ENCODE assay signal across 1 cellular context in the genomic region with DNA sequence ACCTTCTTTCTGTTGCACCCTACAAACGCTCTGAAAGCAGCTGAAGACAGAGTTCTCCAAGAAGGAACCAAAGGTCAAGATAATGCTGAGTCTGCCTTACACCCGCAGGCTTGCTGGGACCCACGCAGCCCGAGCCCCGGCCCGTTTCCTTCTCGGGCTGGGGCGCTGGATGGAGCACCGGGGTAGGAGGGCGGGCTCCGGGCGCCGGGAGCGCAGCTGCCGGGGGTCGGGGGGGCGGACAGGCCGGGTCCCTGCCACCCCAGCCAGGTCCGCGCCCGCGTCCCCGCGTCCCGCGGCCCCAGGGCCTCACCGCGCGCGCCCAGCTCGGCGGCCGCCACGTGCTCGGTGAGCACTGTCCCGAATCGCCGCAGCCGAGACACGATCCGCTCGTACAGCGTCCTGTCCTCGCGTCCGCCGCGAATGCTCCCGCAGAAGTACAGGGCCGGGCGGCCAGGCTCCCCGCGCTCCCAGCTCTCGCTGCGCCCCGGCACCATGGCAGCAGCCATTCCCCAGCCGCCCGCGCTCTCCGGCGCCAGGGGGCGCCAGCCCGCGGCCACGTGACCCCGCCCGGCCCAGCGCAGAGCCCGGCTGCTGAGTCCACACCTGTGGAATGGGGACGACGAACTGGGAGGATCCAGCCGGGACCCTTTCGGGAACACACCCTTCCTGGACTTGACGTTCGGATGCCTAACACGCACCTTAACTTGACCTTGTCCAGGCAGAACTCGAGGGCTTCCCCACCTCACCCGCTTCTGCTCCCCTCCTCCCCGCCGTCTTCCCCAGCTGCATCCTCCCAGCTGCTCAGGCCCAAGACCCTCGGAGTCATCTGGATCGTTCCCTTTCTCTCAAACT.
TF ChIP-seq lines count a peak whose summit lies in the region.

A gene with protein sequence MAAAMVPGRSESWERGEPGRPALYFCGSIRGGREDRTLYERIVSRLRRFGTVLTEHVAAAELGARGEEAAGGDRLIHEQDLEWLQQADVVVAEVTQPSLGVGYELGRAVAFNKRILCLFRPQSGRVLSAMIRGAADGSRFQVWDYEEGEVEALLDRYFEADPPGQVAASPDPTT (minus strand): TSS at position 531 of the 852 bp plus-strand sequence. CDS start 25 bp downstream, at position 506.

TF ChIP-seq in HepG2, 621 proteins besides CTCF, POLR2A, EP300 and RAD21 (continued from another document and continues in another):
- TF ChIP-seq, protein P1, sequence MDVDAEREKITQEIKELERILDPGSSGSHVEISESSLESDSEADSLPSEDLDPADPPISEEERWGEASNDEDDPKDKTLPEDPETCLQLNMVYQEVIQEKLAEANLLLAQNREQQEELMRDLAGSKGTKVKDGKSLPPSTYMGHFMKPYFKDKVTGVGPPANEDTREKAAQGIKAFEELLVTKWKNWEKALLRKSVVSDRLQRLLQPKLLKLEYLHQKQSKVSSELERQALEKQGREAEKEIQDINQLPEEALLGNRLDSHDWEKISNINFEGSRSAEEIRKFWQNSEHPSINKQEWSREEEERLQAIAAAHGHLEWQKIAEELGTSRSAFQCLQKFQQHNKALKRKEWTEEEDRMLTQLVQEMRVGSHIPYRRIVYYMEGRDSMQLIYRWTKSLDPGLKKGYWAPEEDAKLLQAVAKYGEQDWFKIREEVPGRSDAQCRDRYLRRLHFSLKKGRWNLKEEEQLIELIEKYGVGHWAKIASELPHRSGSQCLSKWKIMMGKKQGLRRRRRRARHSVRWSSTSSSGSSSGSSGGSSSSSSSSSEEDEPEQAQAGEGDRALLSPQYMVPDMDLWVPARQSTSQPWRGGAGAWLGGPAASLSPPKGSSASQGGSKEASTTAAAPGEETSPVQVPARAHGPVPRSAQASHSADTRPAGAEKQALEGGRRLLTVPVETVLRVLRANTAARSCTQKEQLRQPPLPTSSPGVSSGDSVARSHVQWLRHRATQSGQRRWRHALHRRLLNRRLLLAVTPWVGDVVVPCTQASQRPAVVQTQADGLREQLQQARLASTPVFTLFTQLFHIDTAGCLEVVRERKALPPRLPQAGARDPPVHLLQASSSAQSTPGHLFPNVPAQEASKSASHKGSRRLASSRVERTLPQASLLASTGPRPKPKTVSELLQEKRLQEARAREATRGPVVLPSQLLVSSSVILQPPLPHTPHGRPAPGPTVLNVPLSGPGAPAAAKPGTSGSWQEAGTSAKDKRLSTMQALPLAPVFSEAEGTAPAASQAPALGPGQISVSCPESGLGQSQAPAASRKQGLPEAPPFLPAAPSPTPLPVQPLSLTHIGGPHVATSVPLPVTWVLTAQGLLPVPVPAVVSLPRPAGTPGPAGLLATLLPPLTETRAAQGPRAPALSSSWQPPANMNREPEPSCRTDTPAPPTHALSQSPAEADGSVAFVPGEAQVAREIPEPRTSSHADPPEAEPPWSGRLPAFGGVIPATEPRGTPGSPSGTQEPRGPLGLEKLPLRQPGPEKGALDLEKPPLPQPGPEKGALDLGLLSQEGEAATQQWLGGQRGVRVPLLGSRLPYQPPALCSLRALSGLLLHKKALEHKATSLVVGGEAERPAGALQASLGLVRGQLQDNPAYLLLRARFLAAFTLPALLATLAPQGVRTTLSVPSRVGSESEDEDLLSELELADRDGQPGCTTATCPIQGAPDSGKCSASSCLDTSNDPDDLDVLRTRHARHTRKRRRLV (CRISPR knock-in tag; IDR thresholded peaks at IDR 0.05): no peak
- TF ChIP-seq, protein P2, sequence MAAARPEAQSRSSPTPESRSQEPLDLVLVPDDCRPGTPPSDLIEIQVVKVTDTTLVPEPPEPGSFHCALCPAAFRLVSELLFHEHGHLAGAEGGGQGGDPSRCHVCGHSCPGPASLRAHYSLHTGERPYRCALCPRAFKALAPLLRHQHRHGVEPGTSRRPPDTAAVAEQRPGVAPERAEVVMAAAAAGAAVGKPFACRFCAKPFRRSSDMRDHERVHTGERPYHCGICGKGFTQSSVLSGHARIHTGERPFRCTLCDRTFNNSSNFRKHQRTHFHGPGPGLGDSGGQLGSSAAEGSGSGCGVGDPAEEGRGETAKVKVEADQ (CRISPR knock-in tag; IDR thresholded peaks at IDR 0.05; ENCODE audit: borderline replicate concordance): no peak; the same call in 1 of the 2 replicates
- TF ChIP-seq YEATS4 (CRISPR knock-in tag; IDR thresholded peaks at IDR 0.05; ENCODE audit: borderline replicate concordance) (peak; percentile 100), HNF4G (IDR thresholded peaks at IDR 0.05; ENCODE audit: borderline replicate concordance, low read depth, low read length) (peak; percentile 23; the same call in 1 of the 2 replicates), HNF4G (CRISPR knock-in tag; IDR thresholded peaks at IDR 0.05; ENCODE audit: borderline replicate concordance, low read depth) (peak; percentile 41; the same call in 1 of the 2 replicates), NONO (IDR thresholded peaks at IDR 0.05) (no peak), NONO (CRISPR knock-in tag; conservative IDR thresholded peaks at IDR 0.05) (peak; percentile 96), HDAC1 (CRISPR knock-in tag; IDR thresholded peaks at IDR 0.05) (no peak; the same call in none of the 2 replicates), ZNF558 (CRISPR knock-in tag; IDR thresholded peaks at IDR 0.05; ENCODE audit: borderline replicate concordance) (peak; percentile 21; the same call in 1 of the 2 replicates), ZNF225 (CRISPR knock-in tag; IDR thresholded peaks at IDR 0.05) (peak; percentile 73; the same call in 1 of the 2 replicates), EED (CRISPR knock-in tag; IDR thresholded peaks at IDR 0.05) (peak; percentile 91), ZNF10 (CRISPR knock-in tag; IDR thresholded peaks at IDR 0.05; ENCODE audit: borderline replicate concordance, low read depth) (no peak), TAF15 (IDR thresholded peaks at IDR 0.05; ENCODE audit: low read depth, low read length, poor library complexity, severe bottlenecking) (peak; percentile 79), ZNF724P (CRISPR knock-in tag; IDR thresholded peaks at IDR 0.05; ENCODE audit: borderline replicate concordance) (peak; percentile 95), MEIS2 (CRISPR knock-in tag; IDR thresholded peaks at IDR 0.05) (peak; percentile 89), KAT7 (CRISPR knock-in tag; IDR thresholded peaks at IDR 0.05; ENCODE audit: borderline replicate concordance) (peak; percentile 88; the same call in 1 of the 2 replicates), JARID2 (CRISPR knock-in tag; IDR thresholded peaks at IDR 0.05; ENCODE audit: insufficient replicate concordance) (no peak), ZNF331 (CRISPR knock-in tag; IDR thresholded peaks at IDR 0.05) (peak; percentile 87), NFIB (CRISPR knock-in tag; IDR thresholded peaks at IDR 0.05; ENCODE audit: borderline replicate concordance) (no peak), ZKSCAN5 (CRISPR knock-in tag; IDR thresholded peaks at IDR 0.05) (no peak)
- TF ChIP-seq, protein P3, sequence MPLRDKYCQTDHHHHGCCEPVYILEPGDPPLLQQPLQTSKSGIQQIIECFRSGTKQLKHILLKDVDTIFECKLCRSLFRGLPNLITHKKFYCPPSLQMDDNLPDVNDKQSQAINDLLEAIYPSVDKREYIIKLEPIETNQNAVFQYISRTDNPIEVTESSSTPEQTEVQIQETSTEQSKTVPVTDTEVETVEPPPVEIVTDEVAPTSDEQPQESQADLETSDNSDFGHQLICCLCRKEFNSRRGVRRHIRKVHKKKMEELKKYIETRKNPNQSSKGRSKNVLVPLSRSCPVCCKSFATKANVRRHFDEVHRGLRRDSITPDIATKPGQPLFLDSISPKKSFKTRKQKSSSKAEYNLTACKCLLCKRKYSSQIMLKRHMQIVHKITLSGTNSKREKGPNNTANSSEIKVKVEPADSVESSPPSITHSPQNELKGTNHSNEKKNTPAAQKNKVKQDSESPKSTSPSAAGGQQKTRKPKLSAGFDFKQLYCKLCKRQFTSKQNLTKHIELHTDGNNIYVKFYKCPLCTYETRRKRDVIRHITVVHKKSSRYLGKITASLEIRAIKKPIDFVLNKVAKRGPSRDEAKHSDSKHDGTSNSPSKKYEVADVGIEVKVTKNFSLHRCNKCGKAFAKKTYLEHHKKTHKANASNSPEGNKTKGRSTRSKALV (CRISPR knock-in tag; IDR thresholded peaks at IDR 0.05): peak; percentile 94
- TF ChIP-seq, protein P4, sequence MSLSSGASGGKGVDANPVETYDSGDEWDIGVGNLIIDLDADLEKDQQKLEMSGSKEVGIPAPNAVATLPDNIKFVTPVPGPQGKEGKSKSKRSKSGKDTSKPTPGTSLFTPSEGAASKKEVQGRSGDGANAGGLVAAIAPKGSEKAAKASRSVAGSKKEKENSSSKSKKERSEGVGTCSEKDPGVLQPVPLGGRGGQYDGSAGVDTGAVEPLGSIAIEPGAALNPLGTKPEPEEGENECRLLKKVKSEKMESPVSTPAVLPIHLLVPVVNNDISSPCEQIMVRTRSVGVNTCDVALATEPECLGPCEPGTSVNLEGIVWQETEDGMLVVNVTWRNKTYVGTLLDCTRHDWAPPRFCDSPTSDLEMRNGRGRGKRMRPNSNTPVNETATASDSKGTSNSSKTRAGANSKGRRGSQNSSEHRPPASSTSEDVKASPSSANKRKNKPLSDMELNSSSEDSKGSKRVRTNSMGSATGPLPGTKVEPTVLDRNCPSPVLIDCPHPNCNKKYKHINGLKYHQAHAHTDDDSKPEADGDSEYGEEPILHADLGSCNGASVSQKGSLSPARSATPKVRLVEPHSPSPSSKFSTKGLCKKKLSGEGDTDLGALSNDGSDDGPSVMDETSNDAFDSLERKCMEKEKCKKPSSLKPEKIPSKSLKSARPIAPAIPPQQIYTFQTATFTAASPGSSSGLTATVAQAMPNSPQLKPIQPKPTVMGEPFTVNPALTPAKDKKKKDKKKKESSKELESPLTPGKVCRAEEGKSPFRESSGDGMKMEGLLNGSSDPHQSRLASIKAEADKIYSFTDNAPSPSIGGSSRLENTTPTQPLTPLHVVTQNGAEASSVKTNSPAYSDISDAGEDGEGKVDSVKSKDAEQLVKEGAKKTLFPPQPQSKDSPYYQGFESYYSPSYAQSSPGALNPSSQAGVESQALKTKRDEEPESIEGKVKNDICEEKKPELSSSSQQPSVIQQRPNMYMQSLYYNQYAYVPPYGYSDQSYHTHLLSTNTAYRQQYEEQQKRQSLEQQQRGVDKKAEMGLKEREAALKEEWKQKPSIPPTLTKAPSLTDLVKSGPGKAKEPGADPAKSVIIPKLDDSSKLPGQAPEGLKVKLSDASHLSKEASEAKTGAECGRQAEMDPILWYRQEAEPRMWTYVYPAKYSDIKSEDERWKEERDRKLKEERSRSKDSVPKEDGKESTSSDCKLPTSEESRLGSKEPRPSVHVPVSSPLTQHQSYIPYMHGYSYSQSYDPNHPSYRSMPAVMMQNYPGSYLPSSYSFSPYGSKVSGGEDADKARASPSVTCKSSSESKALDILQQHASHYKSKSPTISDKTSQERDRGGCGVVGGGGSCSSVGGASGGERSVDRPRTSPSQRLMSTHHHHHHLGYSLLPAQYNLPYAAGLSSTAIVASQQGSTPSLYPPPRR (CRISPR knock-in tag; IDR thresholded peaks at IDR 0.05; ENCODE audit: borderline replicate concordance): peak; percentile 55; the same call in 1 of the 2 replicates
- TF ChIP-seq, protein P5, sequence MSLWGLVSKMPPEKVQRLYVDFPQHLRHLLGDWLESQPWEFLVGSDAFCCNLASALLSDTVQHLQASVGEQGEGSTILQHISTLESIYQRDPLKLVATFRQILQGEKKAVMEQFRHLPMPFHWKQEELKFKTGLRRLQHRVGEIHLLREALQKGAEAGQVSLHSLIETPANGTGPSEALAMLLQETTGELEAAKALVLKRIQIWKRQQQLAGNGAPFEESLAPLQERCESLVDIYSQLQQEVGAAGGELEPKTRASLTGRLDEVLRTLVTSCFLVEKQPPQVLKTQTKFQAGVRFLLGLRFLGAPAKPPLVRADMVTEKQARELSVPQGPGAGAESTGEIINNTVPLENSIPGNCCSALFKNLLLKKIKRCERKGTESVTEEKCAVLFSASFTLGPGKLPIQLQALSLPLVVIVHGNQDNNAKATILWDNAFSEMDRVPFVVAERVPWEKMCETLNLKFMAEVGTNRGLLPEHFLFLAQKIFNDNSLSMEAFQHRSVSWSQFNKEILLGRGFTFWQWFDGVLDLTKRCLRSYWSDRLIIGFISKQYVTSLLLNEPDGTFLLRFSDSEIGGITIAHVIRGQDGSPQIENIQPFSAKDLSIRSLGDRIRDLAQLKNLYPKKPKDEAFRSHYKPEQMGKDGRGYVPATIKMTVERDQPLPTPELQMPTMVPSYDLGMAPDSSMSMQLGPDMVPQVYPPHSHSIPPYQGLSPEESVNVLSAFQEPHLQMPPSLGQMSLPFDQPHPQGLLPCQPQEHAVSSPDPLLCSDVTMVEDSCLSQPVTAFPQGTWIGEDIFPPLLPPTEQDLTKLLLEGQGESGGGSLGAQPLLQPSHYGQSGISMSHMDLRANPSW (CRISPR knock-in tag; IDR thresholded peaks at IDR 0.05; ENCODE audit: borderline replicate concordance): no peak
- TF ChIP-seq, protein P6, sequence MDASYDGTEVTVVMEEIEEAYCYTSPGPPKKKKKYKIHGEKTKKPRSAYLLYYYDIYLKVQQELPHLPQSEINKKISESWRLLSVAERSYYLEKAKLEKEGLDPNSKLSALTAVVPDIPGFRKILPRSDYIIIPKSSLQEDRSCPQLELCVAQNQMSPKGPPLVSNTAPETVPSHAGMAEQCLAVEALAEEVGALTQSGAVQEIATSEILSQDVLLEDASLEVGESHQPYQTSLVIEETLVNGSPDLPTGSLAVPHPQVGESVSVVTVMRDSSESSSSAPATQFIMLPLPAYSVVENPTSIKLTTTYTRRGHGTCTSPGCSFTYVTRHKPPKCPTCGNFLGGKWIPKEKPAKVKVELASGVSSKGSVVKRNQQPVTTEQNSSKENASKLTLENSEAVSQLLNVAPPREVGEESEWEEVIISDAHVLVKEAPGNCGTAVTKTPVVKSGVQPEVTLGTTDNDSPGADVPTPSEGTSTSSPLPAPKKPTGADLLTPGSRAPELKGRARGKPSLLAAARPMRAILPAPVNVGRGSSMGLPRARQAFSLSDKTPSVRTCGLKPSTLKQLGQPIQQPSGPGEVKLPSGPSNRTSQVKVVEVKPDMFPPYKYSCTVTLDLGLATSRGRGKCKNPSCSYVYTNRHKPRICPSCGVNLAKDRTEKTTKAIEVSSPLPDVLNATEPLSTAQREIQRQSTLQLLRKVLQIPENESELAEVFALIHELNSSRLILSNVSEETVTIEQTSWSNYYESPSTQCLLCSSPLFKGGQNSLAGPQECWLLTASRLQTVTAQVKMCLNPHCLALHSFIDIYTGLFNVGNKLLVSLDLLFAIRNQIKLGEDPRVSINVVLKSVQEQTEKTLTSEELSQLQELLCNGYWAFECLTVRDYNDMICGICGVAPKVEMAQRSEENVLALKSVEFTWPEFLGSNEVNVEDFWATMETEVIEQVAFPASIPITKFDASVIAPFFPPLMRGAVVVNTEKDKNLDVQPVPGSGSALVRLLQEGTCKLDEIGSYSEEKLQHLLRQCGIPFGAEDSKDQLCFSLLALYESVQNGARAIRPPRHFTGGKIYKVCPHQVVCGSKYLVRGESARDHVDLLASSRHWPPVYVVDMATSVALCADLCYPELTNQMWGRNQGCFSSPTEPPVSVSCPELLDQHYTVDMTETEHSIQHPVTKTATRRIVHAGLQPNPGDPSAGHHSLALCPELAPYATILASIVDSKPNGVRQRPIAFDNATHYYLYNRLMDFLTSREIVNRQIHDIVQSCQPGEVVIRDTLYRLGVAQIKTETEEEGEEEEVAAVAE (CRISPR knock-in tag; IDR thresholded peaks at IDR 0.05; ENCODE audit: borderline replicate concordance): no peak
- TF ChIP-seq, protein P7, sequence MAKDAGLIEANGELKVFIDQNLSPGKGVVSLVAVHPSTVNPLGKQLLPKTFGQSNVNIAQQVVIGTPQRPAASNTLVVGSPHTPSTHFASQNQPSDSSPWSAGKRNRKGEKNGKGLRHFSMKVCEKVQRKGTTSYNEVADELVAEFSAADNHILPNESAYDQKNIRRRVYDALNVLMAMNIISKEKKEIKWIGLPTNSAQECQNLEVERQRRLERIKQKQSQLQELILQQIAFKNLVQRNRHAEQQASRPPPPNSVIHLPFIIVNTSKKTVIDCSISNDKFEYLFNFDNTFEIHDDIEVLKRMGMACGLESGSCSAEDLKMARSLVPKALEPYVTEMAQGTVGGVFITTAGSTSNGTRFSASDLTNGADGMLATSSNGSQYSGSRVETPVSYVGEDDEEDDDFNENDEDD (CRISPR knock-in tag; IDR thresholded peaks at IDR 0.05; ENCODE audit: borderline replicate concordance): peak; percentile 94
- TF ChIP-seq, protein P8, sequence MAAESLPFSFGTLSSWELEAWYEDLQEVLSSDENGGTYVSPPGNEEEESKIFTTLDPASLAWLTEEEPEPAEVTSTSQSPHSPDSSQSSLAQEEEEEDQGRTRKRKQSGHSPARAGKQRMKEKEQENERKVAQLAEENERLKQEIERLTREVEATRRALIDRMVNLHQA (CRISPR knock-in tag; IDR thresholded peaks at IDR 0.05): no peak
